9 cellular contexts compared by ENCODE assay signal in the genomic region with DNA sequence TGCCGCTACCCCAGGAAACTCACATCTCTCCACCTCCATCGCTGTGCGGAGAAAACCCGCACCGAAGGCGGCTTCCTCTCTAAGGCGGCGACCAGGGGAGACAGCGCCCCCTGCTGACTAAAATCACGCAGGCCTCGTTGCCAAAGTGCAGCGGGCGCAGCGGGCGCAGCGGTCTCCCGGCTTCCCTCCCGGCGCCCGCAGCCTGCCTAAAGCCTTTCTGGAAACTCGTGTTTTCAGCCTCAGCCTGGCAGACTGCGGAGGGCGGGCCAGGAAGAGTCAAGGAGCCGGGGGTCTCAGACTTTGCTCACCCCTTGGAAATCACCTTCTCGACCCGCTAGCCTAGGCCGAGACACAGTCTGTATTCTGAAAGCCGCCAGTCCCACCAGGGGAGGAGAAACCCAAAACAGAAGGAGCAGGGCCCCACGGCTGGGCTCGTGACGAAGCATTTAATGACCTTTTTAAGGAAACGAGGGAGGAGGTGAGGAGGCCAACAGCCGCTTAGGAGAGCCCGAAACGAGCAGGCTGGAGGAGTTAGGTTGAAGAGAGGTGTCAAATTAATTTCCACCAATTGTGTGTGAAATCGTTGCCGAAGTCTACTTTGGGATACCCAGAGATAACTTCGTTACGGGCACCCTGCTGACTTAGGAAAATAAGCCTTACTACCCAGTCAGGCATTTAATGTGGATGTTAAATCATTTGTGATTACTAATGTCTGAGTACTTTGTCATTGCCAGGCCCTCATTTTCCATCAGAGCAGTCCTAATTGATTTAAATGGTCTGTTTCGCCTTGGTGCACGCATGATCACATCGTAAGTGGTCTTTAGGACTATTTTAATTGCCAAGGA. TPM values are rescaled to one million over a fixed set of nuclear protein-coding genes. Genes with fewer than 3 reads are reported as not detected.
DNase-seq lines count a peak whose midpoint lies in the region; ATAC-seq and TF ChIP-seq lines count a peak whose summit lies in the region.
"Had no signal": no experiment of that assay in that cellular context is flagged by ENCODE, and none has a peak within 500 bp of the region (broad histone marks: within the 10 kb centered on the region; RNA-seq: fewer than 3 reads in every experiment).

No MANE protein-coding gene starts in this region.

- no peak overlapping the region for H3K4me3 ChIP-seq in retinal pigment epithelial cell (ENCODE audit: low read length)

- peak; percentile 92 for ATAC-seq in HG02759 (IDR thresholded peaks at IDR 0.05; ENCODE audit: unreplicated experiment)
- ATAC-seq in left ventricle myocardium superior: peak; percentile 56

- DNase-seq in GM03348 (ENCODE audit: low spot score) (peak; percentile 66), OCI-M1 (lab: John Stamatoyannopoulos, UW) (peak; percentile 53), left ventricle myocardium superior (peak; percentile 70), retinal pigment epithelial cell (ENCODE audit: low read depth) (no peak), dedifferentiated amniotic fluid mesenchymal stem cell (ENCODE audit: extremely low spot score) (no peak), COR-L47 (lab: John Stamatoyannopoulos, UW) (no peak)
- peak; percentile 5 for DNase-seq in activated gamma-delta T cell treated with anti-CD3 and anti-CD28 coated beads, Interleukin-2, amount 50 U/mL, for 16 hours (ENCODE audit: low read depth)

- peak; percentile 78 for TF ChIP-seq CTCF in retinal pigment epithelial cell (conservative IDR thresholded peaks at IDR 0.05; ENCODE audit: low read depth, low read length)

- intact Hi-C loops in left ventricle myocardium superior (cut with micrococcal nuclease): no loop called here

RNA-seq across cellular contexts. Expression of a gene that starts 7.3 kb away (rescaled TPM):
- total RNA-seq in left ventricle myocardium superior: not detected
- total RNA-seq: activated CD8-positive, alpha-beta memory T cell treated with anti-CD3 and anti-CD28 coated beads for 36 hours had no signal

Comparison
In these comparisons a context has a peak if more than half of its experiments do, and no peak if none do; other contexts are left out.
1. DNase-seq: peak in GM03348 (single experiment), OCI-M1 (single experiment), activated gamma-delta T cell treated with anti-CD3 and anti-CD28 coated beads, Interleukin-2, amount 50 U/mL, for 16 hours (single experiment) and left ventricle myocardium superior (single experiment); none in retinal pigment epithelial cell (single experiment), dedifferentiated amniotic fluid mesenchymal stem cell (single experiment) and COR-L47 (single experiment).